Comparison of ENCODE assay signal across 8 cellular contexts in the genomic region with DNA sequence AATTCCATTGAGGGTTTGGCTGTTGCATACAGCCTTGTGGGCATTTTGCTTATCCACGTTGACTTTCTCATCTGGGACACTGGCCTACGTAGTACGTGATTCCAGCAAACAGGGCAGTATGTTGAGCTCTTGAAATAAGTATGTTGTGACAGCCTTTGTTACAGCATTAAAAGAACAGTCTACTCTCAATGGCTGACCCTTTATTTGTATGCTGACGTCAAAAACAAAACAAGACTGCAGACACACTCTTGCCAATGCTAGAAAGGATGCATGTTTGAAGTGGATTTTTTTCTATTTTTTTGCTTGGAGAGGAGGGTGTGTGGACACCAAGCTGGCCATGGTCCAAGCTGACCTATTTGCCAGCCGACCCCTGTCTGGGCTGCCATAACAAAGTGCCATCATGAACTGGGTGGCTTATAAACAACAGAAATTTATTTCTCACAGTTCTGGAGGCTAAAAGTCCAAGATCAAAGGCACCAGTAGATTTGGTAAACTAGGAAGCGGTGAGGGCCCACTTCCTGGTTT. TPM values are rescaled to one million over a fixed set of nuclear protein-coding genes. Genes with fewer than 3 reads are reported as not detected.
DNase-seq lines count a peak whose midpoint lies in the region; ATAC-seq and TF ChIP-seq lines count a peak whose summit lies in the region.

No MANE protein-coding gene starts in this region.

- BruUV-seq in Panc1 (replicated peaks; lab: Mats Ljungman, UMichigan), result no TSS peak

- H3K27ac ChIP-seq in DOHH2 (ENCODE audit: low read depth, low read length) (no peak overlapping the region), Panc1 (ENCODE audit: low read length) (peak overlapping the region; percentile 45; the same call in 1 of the 2 replicates)

- peaks cover 2% of the 10 kb centered on the region; the same call in 1 of the 2 replicates for H3F3A ChIP-seq in DOHH2 (ENCODE audit: control insufficient read depth, insufficient read depth)

- CTCF ChIA-PET in Panc1 (lab: Charles Lee), result interaction anchor here (0.6 to 1.1 kb wide), 2 partner anchors 11 to 1530 kb away, joined by 4 to 6 read pairs; partner anchors contain the start of gene SNHG17

- in situ Hi-C loops in Panc1 (cut with HindIII; ENCODE audit: low pct_unique_long_range_greater_than_20kb, low sequenced_read_pairs), result no loop called here

- H3K27ac Mint-ChIP-seq in progenitor cell of endocrine pancreas, result no peak overlapping the region

- H3K36me3 ChIP-seq in DOHH2 (ENCODE audit: control insufficient read depth, low read length) (peaks cover 37% of the 10 kb centered on the region), Panc1 (ENCODE audit: control insufficient read depth, insufficient read depth, low read length) (peaks cover 2% of the 10 kb centered on the region; the same call in 1 of the 2 replicates), endocrine pancreas (ENCODE audit: control insufficient read depth, insufficient read depth, low read length) (no peaks in the 10 kb centered on the region)

- no peak for DNase-seq in Panc1 (ENCODE audit: low read depth, low spot score)
- DNase-seq in progenitor cell of endocrine pancreas (ENCODE audit: low spot score, unreplicated experiment), result no peak
- no peak for DNase-seq in OCI-M1 (lab: John Stamatoyannopoulos, UW)
- no peak for DNase-seq in NCI-H146 (lab: John Stamatoyannopoulos, UW)

- peak overlapping the region; percentile 100 for H3K4me2 ChIP-seq in DOHH2 (ENCODE audit: low read length)

- H3K27me3 Mint-ChIP-seq in progenitor cell of endocrine pancreas, result peaks cover 2% of the 10 kb centered on the region

- peaks cover 7% of the 10 kb centered on the region for H3K27me3 ChIP-seq in DOHH2 (ENCODE audit: control insufficient read depth, low read length)
- no peaks in the 10 kb centered on the region for H3K27me3 ChIP-seq in Panc1 (ENCODE audit: control insufficient read depth, insufficient read depth, low read length)
- no peaks in the 10 kb centered on the region for H3K27me3 ChIP-seq in endocrine pancreas (ENCODE audit: control insufficient read depth, insufficient read depth, low read length)

- no peaks in the 10 kb centered on the region for H3K9me3 ChIP-seq in DOHH2 (ENCODE audit: control insufficient read depth, insufficient read depth, low read length)
- no peaks in the 10 kb centered on the region for H3K9me3 ChIP-seq in Panc1 (ENCODE audit: control insufficient read depth, insufficient read depth, low read depth, low read length)
- no peaks in the 10 kb centered on the region for H3K9me3 ChIP-seq in endocrine pancreas (ENCODE audit: control insufficient read depth, low read length)

- peaks cover 29% of the 10 kb centered on the region for H3K4me1 ChIP-seq in DOHH2 (ENCODE audit: control insufficient read depth, low read length)
- H3K4me1 ChIP-seq in Panc1 (ENCODE audit: control insufficient read depth, insufficient read depth, low read length), result peaks cover 13% of the 10 kb centered on the region
- no peaks in the 10 kb centered on the region for H3K4me1 ChIP-seq in endocrine pancreas (ENCODE audit: control insufficient read depth, insufficient read depth, low read length)

- no peaks in the 10 kb centered on the region for H4K20me1 ChIP-seq in DOHH2 (ENCODE audit: control insufficient read depth, insufficient read depth, low read depth, low read length)

- no peak for ATAC-seq in Panc1
- ATAC-seq in GM21390 (IDR thresholded peaks at IDR 0.05; ENCODE audit: unreplicated experiment), result no peak
- no peak for ATAC-seq in HG03442 (IDR thresholded peaks at IDR 0.05; ENCODE audit: unreplicated experiment)

- H3K79me2 ChIP-seq in DOHH2 (ENCODE audit: control insufficient read depth, low read length), result peaks cover 37% of the 10 kb centered on the region

- H3K9me3 Mint-ChIP-seq in progenitor cell of endocrine pancreas (ENCODE audit: low read depth), result no peaks in the 10 kb centered on the region

- H3K4me3 Mint-ChIP-seq in progenitor cell of endocrine pancreas (ENCODE audit: low read depth), result peak overlapping the region; percentile 80

- no peaks in the 10 kb centered on the region for H3K9me2 ChIP-seq in DOHH2 (replicated peaks; ENCODE audit: control insufficient read depth, low read length)

- POLR2A ChIA-PET in Panc1 (lab: Charles Lee), result interaction anchor here (0.9 to 1.1 kb wide), 2 partner anchors 11 to 26 kb away, joined by 3 read pairs; partner anchors contain the start of genes RALGAPB and SNHG17

- peak overlapping the region; percentile 99 for H3K4me3 ChIP-seq in DOHH2 (ENCODE audit: low read length)
- H3K4me3 ChIP-seq in Panc1 (ENCODE audit: low read depth in 2 of 2, low read length in 2 of 2), result peak overlapping the region; percentile 86 to 88
- peak overlapping the region; percentile 45 for H3K4me3 ChIP-seq in endocrine pancreas (ENCODE audit: control insufficient read depth, insufficient read depth, low read length)

- H3K4me1 Mint-ChIP-seq in progenitor cell of endocrine pancreas (ENCODE audit: low read depth), result peaks cover 13% of the 10 kb centered on the region

- H3K36me3 Mint-ChIP-seq in progenitor cell of endocrine pancreas (ENCODE audit: insufficient read depth), result peaks cover 11% of the 10 kb centered on the region

- intact Hi-C loops in Panc1 (cut with micrococcal nuclease; ENCODE audit: unreplicated experiment), result no loop called here

- no peak for TF ChIP-seq CTCF in DOHH2 (IDR thresholded peaks at IDR 0.05; ENCODE audit: low read depth, low read length, poor library complexity, severe bottlenecking)
- TF ChIP-seq CTCF in Panc1 (IDR thresholded peaks at IDR 0.05), result no peak
- TF ChIP-seq CTCF in progenitor cell of endocrine pancreas (IDR thresholded peaks at IDR 0.05; ENCODE audit: unreplicated experiment), result no peak

- H3K9ac ChIP-seq in endocrine pancreas (ENCODE audit: control insufficient read depth, insufficient read depth, low read length), result no peak overlapping the region

RNA-seq across cellular contexts. Expression of gene SNHG17, which starts 10.8 kb away (rescaled TPM):
- total RNA-seq in Panc1 (2021; ENCODE audit: unreplicated experiment) (60.1 TPM), progenitor cell of endocrine pancreas (31.6 and 37.1 TPM in 2 replicates)
- polyA plus RNA-seq in Panc1 (2012; ENCODE audit: insufficient read length), result 50.2 TPM

RNA-seq across cellular contexts. Expression of gene RALGAPB, which starts 26.7 kb away (rescaled TPM):
- total RNA-seq in Panc1 (2021; ENCODE audit: unreplicated experiment) (33.1 TPM), progenitor cell of endocrine pancreas (42.3 and 43.4 TPM in 2 replicates)
- polyA plus RNA-seq in Panc1 (2012; ENCODE audit: insufficient read length), result 14.2 TPM

Comparison
In these comparisons a context has a peak if more than half of its experiments do, and no peak if none do; other contexts are left out.
1. H3K4me3 ChIP-seq: peak in every context shown above with its lines; median percentile 99 in DOHH2; 87 in Panc1; 45 in endocrine pancreas.